In genomic region chr1:201481004-201481380, GRCh38 we compare ENCODE assay signal across 8 cellular contexts. TPM values are rescaled to one million over a fixed set of nuclear protein-coding genes. Genes with fewer than 3 reads are reported as not detected.
A peak's percentile ranks its signal among the peaks of the same experiment; 100 is the strongest.
DNase-seq lines count a peak whose midpoint lies in the region; ATAC-seq, FAIRE-seq and TF ChIP-seq lines count a peak whose summit lies in the region.

No MANE protein-coding gene starts in this region.

- no peaks in the 10 kb centered on the region for H3K36me3 Mint-ChIP-seq in naive B cell

- H3F3A ChIP-seq in MM.1S (ENCODE audit: insufficient read depth, low read length) = no peaks in the 10 kb centered on the region; the same call in 1 of the 2 replicates

- H2AFZ ChIP-seq in MM.1S (ENCODE audit: low read length) = peak overlapping the region; percentile 57

- H3K4me1 ChIP-seq in MM.1S (ENCODE audit: low read length) = peaks cover 36% of the 10 kb centered on the region
- H3K4me1 ChIP-seq in effector memory CD4-positive, alpha-beta T cell (ENCODE audit: control insufficient read depth, insufficient read depth, low read length, poor library complexity, severe bottlenecking) = peaks cover 19% of the 10 kb centered on the region

- H3K79me2 ChIP-seq in MM.1S (ENCODE audit: low read length) = no peaks in the 10 kb centered on the region

- H3K9me3 ChIP-seq in MM.1S (replicated peaks; ENCODE audit: insufficient read depth, low read length) = no peaks in the 10 kb centered on the region
- no peaks in the 10 kb centered on the region for H3K9me3 ChIP-seq in effector memory CD4-positive, alpha-beta T cell (ENCODE audit: control insufficient read depth, low read length)

- DNase-seq in AG10803 (ENCODE audit: low read depth) = no peak
- DNase-seq in MM.1S = no peak
- no peak for DNase-seq in effector memory CD4-positive, alpha-beta T cell
- DNase-seq in naive B cell = peak; percentile 8
- no peak for DNase-seq in NCI-H82 treated with DMSO at 0.1 percent for 48 hours (lab: John Stamatoyannopoulos, UW; ENCODE audit: unreplicated experiment)
- DNase-seq in SK-N-DZ (ENCODE audit: low spot score) = no peak
- DNase-seq in RCC 7860 (ENCODE audit: low spot score) = no peak
- no peak for DNase-seq in KG1 (lab: John Stamatoyannopoulos, UW)

- H4K20me1 ChIP-seq in MM.1S (ENCODE audit: insufficient read depth, low read length) = no peaks in the 10 kb centered on the region

- peak overlapping the region; percentile 92 for H3K4me2 ChIP-seq in MM.1S (ENCODE audit: low read depth, low read length)

- no peak for ATAC-seq in naive B cell (ENCODE audit: low read depth in 2 of 2)

- no peak for FAIRE-seq in RCC 7860 (lab: Jason Lieb, UNC)

- H3K9me2 ChIP-seq in MM.1S (replicated peaks; ENCODE audit: insufficient read depth, low read length) = no peaks in the 10 kb centered on the region

- peaks cover 17 to 29% (median 27%) of the 10 kb centered on the region in 3 donors for H3K4me1 Mint-ChIP-seq in naive B cell

- peak overlapping the region; percentile 41 for H3K4me3 ChIP-seq in AG10803 (ENCODE audit: low read length)
- H3K4me3 ChIP-seq in MM.1S (ENCODE audit: low read length) = peak overlapping the region; percentile 61
- peak overlapping the region; percentile 36 for H3K4me3 ChIP-seq in effector memory CD4-positive, alpha-beta T cell (ENCODE audit: insufficient read depth, low read depth, low read length, poor library complexity, severe bottlenecking)

- no peak overlapping the region; the same call in 1 of the 2 replicates for H3K9ac ChIP-seq in MM.1S (ENCODE audit: low read length)

- H3K27ac ChIP-seq in MM.1S (ENCODE audit: low read length) = no peak overlapping the region
- no peak overlapping the region for H3K27ac ChIP-seq in effector memory CD4-positive, alpha-beta T cell (ENCODE audit: insufficient read depth, low read length, poor library complexity, severe bottlenecking)

- H3K27me3 ChIP-seq in MM.1S (replicated peaks; ENCODE audit: insufficient read depth, low read length) = peaks cover 9% of the 10 kb centered on the region; the same call in 1 of the 2 replicates
- peaks cover 4% of the 10 kb centered on the region for H3K27me3 ChIP-seq in effector memory CD4-positive, alpha-beta T cell (replicated peaks; ENCODE audit: control insufficient read depth, insufficient read depth, low read length, poor library complexity, severe bottlenecking)

- no peaks in the 10 kb centered on the region for H3K36me3 ChIP-seq in MM.1S (replicated peaks; ENCODE audit: insufficient read depth, low read length)
- peaks cover 7% of the 10 kb centered on the region for H3K36me3 ChIP-seq in effector memory CD4-positive, alpha-beta T cell (ENCODE audit: control insufficient read depth, insufficient read depth, low read length)

- H3K27ac Mint-ChIP-seq in naive B cell = peak overlapping the region in 4 of 6 donors; percentile 20 to 67 (median 28)

- peaks cover 0 to 15% (median 8%) of the 10 kb centered on the region in 3 donors for H3K27me3 Mint-ChIP-seq in naive B cell

- no peak for TF ChIP-seq CTCF in AG10803 (conservative IDR thresholded peaks at IDR 0.05; ENCODE audit: low read length)
- no peak for TF ChIP-seq CTCF in MM.1S (IDR thresholded peaks at IDR 0.05; ENCODE audit: low read length)

- no peaks in the 10 kb centered on the region for H3K9me3 Mint-ChIP-seq in naive B cell

- H3K4me3 Mint-ChIP-seq in naive B cell = peak overlapping the region; percentile 80 to 90 (median 86)

RNA-seq across cellular contexts. Expression of gene PHLDA3, which starts 12.0 kb away (rescaled TPM):
- 1 to 10 TPM in 1 of 6 donors, not detected in 5; 1.1 TPM for polyA plus RNA-seq in naive B cell (ENCODE audit: low read depth in 6 of 6)
- 1.3 and 1.5 TPM in 2 replicates for polyA plus RNA-seq in SK-N-DZ (2014; cell fraction: cytosol; rRNA removed)
- polyA plus RNA-seq in SK-N-DZ (2014; cell fraction: nucleus; rRNA removed) = 1.5 and 2.3 TPM in 2 replicates

RNA-seq across cellular contexts. Expression of gene CSRP1, which starts 25.9 kb away (rescaled TPM):
- 10 to 100 TPM; 25.4 to 35.4 (median 27.8) TPM for polyA plus RNA-seq in naive B cell (ENCODE audit: low read depth in 6 of 6)
- 8.2 and 16.9 TPM in 2 replicates for polyA plus RNA-seq in SK-N-DZ (2014; cell fraction: cytosol; rRNA removed)
- polyA plus RNA-seq in SK-N-DZ (2014; cell fraction: nucleus; rRNA removed) = 4.3 and 10.9 TPM in 2 replicates

RNA-seq across cellular contexts. Expression of gene NAV1, which starts 57.9 kb away (rescaled TPM):
- 1 to 10 TPM in 3 of 6 donors, under 1 TPM in 3; 0.15 to 3.1 (median 1.0) TPM for polyA plus RNA-seq in naive B cell (ENCODE audit: low read depth in 6 of 6)
- polyA plus RNA-seq in SK-N-DZ (2014; cell fraction: cytosol; rRNA removed) = 1.00 and 1.4 TPM in 2 replicates
- polyA plus RNA-seq in SK-N-DZ (2014; cell fraction: nucleus; rRNA removed) = 0.65 and 0.95 TPM in 2 replicates

RNA-seq across cellular contexts. Expression of gene TNNI1, which starts 59.5 kb away (rescaled TPM):
- not detected for polyA plus RNA-seq in naive B cell (ENCODE audit: low read depth in 6 of 6)
- 3.8 and 6.7 TPM in 2 replicates for polyA plus RNA-seq in SK-N-DZ (2014; cell fraction: cytosol; rRNA removed)
- polyA plus RNA-seq in SK-N-DZ (2014; cell fraction: nucleus; rRNA removed) = 1.3 and 3.4 TPM in 2 replicates
